8 cellular contexts compared by ENCODE assay signal in genomic region chr20:17533396-17533795, GRCh38. TPM values are rescaled to one million over a fixed set of nuclear protein-coding genes. Genes with fewer than 3 reads are reported as not detected.
DNase-seq lines count a peak whose midpoint lies in the region; ATAC-seq lines count a peak whose summit lies in the region.

No MANE protein-coding gene starts in this region.

- H3K4me3 Mint-ChIP-seq in T-helper 17 cell: no peak overlapping the region

- peaks cover 19% of the 10 kb centered on the region for H3K4me1 Mint-ChIP-seq in T-helper 17 cell

- ATAC-seq in HG02642 (IDR thresholded peaks at IDR 0.05; ENCODE audit: poor library complexity, unreplicated experiment) (no peak), HG03354 (IDR thresholded peaks at IDR 0.05; ENCODE audit: poor library complexity, severe bottlenecking, unreplicated experiment) (no peak), T-helper 17 cell (no peak)

- no peak overlapping the region for H3K27ac Mint-ChIP-seq in T-helper 17 cell

- H3K36me3 Mint-ChIP-seq in T-helper 17 cell (ENCODE audit: low read depth): no peaks in the 10 kb centered on the region

- in situ Hi-C loops in SK-MEL-5 (cut with HindIII; ENCODE audit: low pct_unique_long_range_greater_than_20kb, low sequenced_read_pairs): no loop called here

- H3K27me3 Mint-ChIP-seq in T-helper 17 cell: peaks cover 8% of the 10 kb centered on the region

- DNase-seq in DMS53 (lab: John Stamatoyannopoulos, UW) (peak; percentile 81), HuH-7.5 (ENCODE audit: low spot score) (peak; percentile 61), SK-MEL-5 (ENCODE audit: low read depth, low spot score) (peak; percentile 88), germinal center (ENCODE audit: low spot score) (peak; percentile 47), NCI-H2081 treated with DMSO at 0.1 percent for 48 hours (lab: John Stamatoyannopoulos, UW) (no peak), T-helper 17 cell (no peak)

- H3K9me3 ChIP-seq in T-helper 17 cell (ENCODE audit: control insufficient read depth, low read length, poor library complexity, severe bottlenecking): no peaks in the 10 kb centered on the region

RNA-seq across cellular contexts. Expression of gene BFSP1, which starts 2.2 kb away (rescaled TPM):
- 14.3 and 14.7 TPM in 2 replicates for total RNA-seq in SK-MEL-5 (2014; rRNA removed; shearing (Covaris generic))
- polyA plus RNA-seq in SK-MEL-5 (2015; cell fraction: cytosol; rRNA removed): 5.5 and 7.0 TPM in 2 replicates
- polyA plus RNA-seq in SK-MEL-5 (2015; cell fraction: nucleus; rRNA removed): 4.3 and 5.2 TPM in 2 replicates
- 1 to 10 TPM in 1 of 2 donors, under 1 TPM in 1; 0.21 to 1.0 TPM for total RNA-seq in T-helper 17 cell

RNA-seq across cellular contexts. Expression of gene DSTN, which starts 36.5 kb away (rescaled TPM):
- 180 and 190 TPM in 2 replicates for total RNA-seq in SK-MEL-5 (2014; rRNA removed; shearing (Covaris generic))
- polyA plus RNA-seq in SK-MEL-5 (2015; cell fraction: cytosol; rRNA removed): 247 and 260 TPM in 2 replicates
- polyA plus RNA-seq in SK-MEL-5 (2015; cell fraction: nucleus; rRNA removed): 41.7 and 43.9 TPM in 2 replicates
- total RNA-seq in T-helper 17 cell: 10 to 100 TPM; 41.4 to 46.5 TPM

Comparison
In these comparisons a context has a peak if more than half of its experiments do, and no peak if none do; other contexts are left out.
1. DNase-seq: peak in DMS53 (single experiment), HuH-7.5 (single experiment), SK-MEL-5 (single experiment) and germinal center (single experiment); none in NCI-H2081 treated with DMSO at 0.1 percent for 48 hours (single experiment) and T-helper 17 cell (0 of 3).